Comparison of ENCODE assay signal across 9 cellular contexts in genomic region chr11:130671801-130672700, GRCh38.
DNase-seq lines count a peak whose midpoint lies in the region; ATAC-seq and TF ChIP-seq lines count a peak whose summit lies in the region.
"Had no signal": no experiment of that assay in that cellular context is flagged by ENCODE, and none has a peak within 500 bp of the region (broad histone marks: within the 10 kb centered on the region; RNA-seq: fewer than 3 reads in every experiment).

No MANE protein-coding gene starts in this region.

- intact Hi-C loops in A673 (cut with micrococcal nuclease; ENCODE audit: unreplicated experiment): no loop called here
- intact Hi-C loops in esophagus muscularis mucosa (cut with DNase I): no loop called here

- peak; percentile 16 for DNase-seq in A673 (ENCODE audit: low spot score)
- peak in 2 of 3 experiments; percentile 32 to 79 for DNase-seq in NCI-H1417 (lab: John Stamatoyannopoulos, UW)
- DNase-seq in esophagus muscularis mucosa (ENCODE audit: extremely low spot score): peak; percentile 91
- DNase-seq in myocyte (ENCODE audit: low read depth): peak; percentile 81
- no peak for DNase-seq in NCI-H1436 (lab: John Stamatoyannopoulos, UW)
- no peak for DNase-seq in NAMALWA (ENCODE audit: low spot score)

- H3K4me1 ChIP-seq in A673 (ENCODE audit: insufficient read depth, low read length, poor library complexity, severe bottlenecking): no peaks in the 10 kb centered on the region
- H3K4me1 ChIP-seq in esophagus muscularis mucosa: peaks cover 40 to 76% (median 64%) of the 10 kb centered on the region in 4 donors

- no peak for TF ChIP-seq EP300 in esophagus muscularis mucosa (IDR thresholded peaks at IDR 0.05)

- no peaks in the 10 kb centered on the region for H3K27me3 ChIP-seq in A673 (replicated peaks; ENCODE audit: insufficient read depth, low read depth, low read length, poor library complexity)
- H3K27me3 ChIP-seq in esophagus muscularis mucosa: no peaks in the 10 kb centered on the region

- POLR2A ChIA-PET in A673 (lab: Charles Lee; ENCODE audit: low non-redundant PET): no interaction called here

- H3K36me3 ChIP-seq in A673 (ENCODE audit: insufficient read depth, low read length, poor library complexity, severe bottlenecking) (no peaks in the 10 kb centered on the region), esophagus muscularis mucosa (no peaks in the 10 kb centered on the region)

- 59% methylated on average over 10 of the region's 14 CpGs for WGBS in esophagus muscularis mucosa

- TF ChIP-seq CTCF in A673 (conservative IDR thresholded peaks at IDR 0.05; ENCODE audit: low read depth, low read length) (no peak), esophagus muscularis mucosa (IDR thresholded peaks at IDR 0.05) (no peak)

- ATAC-seq in HG02970 (IDR thresholded peaks at IDR 0.05; ENCODE audit: low FRiP score, unreplicated experiment) (no peak), HG03469 (IDR thresholded peaks at IDR 0.05; ENCODE audit: unreplicated experiment) (no peak)
- ATAC-seq: stimulated activated memory B cell treated with anti-CD40 and anti-IgM and Interleukin-4, amounts not matched to agents 10 μg/mL and 1 μg/mL and 100 μg/mL, for 72 hours had no signal

- H3K4me3 ChIP-seq in A673 (ENCODE audit: low read depth, low read length, poor library complexity, severe bottlenecking) (no peak overlapping the region), esophagus muscularis mucosa (no peak overlapping the region)

- BruUV-seq in A673 (replicated peaks; lab: Mats Ljungman, UMichigan): no TSS peak

- CTCF ChIA-PET in A673 (lab: Charles Lee): no interaction called here

- H3K27ac ChIP-seq in A673 (ENCODE audit: low read depth, low read length, poor library complexity, severe bottlenecking) (no peak overlapping the region), esophagus muscularis mucosa (replicated peaks in 1 of 4) (peak overlapping the region; percentile 84 to 89 (median 87))

- TF ChIP-seq POLR2A in esophagus muscularis mucosa (IDR thresholded peaks at IDR 0.05; ENCODE audit: low read depth): no peak

- H3K9me3 ChIP-seq in A673 (ENCODE audit: low read depth, low read length, poor library complexity, severe bottlenecking): no peaks in the 10 kb centered on the region
- H3K9me3 ChIP-seq in esophagus muscularis mucosa: no peaks in the 10 kb centered on the region

Comparison
In these comparisons a context has a peak if more than half of its experiments do, and no peak if none do; other contexts are left out.
1. DNase-seq: peak in A673 (single experiment), NCI-H1417 (2 of 3), esophagus muscularis mucosa (single experiment) and myocyte (single experiment); none in NCI-H1436 (single experiment) and NAMALWA (single experiment).